1 cellular context compared by ENCODE assay signal in the genomic region with DNA sequence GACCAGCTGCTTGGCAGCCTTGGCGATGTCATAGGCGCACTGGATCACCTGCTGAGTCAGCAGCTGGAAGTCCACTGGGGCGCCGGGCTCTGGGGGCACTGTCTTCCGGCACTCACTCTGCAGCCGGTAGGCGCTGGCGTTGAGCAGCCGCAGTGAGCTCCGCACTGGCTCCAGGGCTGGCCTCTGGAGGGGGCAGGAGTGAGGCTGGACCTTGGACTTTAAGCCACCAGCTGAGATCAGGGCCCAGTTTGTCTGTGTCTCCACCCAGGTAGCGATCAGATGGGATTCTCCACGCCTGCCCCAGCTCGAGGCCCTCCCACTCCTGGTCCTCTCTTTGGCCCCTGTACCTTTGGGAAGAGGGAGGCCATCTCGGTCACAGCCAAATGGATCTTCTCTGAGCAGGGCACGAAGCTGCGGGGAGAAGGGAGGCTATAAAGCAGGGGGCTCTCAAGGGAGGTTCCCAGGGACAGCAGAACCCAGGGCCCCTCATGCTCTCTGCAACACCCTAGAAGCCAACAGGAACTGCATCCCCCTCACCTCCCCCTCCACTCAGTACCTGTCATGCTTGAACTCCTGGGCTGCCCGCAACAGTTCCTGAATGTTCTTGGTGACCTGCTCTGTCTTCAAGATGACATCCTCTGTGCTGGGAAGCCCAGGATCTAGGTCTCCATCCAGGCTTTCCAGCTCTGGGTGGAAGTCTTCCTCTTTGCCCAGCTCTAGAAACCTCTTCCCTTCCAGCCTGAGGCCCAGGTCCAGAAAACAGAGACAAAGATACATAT.
A peak's percentile ranks its signal among the peaks of the same experiment; 100 is the strongest.
TF ChIP-seq lines count a peak whose summit lies in the region.

No MANE protein-coding gene starts in this region.

TF ChIP-seq in HepG2, 621 proteins besides CTCF, POLR2A, EP300 and RAD21 (continued from another document and continues in another):
- TF ChIP-seq ZFAT (CRISPR knock-in tag; conservative IDR thresholded peaks at IDR 0.05) (no peak), GABPB1 (CRISPR knock-in tag; IDR thresholded peaks at IDR 0.05) (peak; percentile 83), SOX13 (IDR thresholded peaks at IDR 0.05) (no peak), SOX13 (CRISPR knock-in tag; conservative IDR thresholded peaks at IDR 0.05 in 1 of 2, IDR thresholded peaks at IDR 0.05 in 1 of 2) (peak in 1 of 2 experiments; percentile 52; a peak in 2 of 4 replicates), ZBTB38 (CRISPR knock-in tag; IDR thresholded peaks at IDR 0.05) (peak; percentile 79), ISL2 (CRISPR knock-in tag; IDR thresholded peaks at IDR 0.05) (peak; percentile 66; the same call in 1 of the 2 replicates), ZNF547 (CRISPR knock-in tag; IDR thresholded peaks at IDR 0.05) (no peak), KMT2A (CRISPR knock-in tag; IDR thresholded peaks at IDR 0.05) (peak; percentile 78), RXRA (CRISPR knock-in tag; IDR thresholded peaks at IDR 0.05) (peak; percentile 84), SP2 (CRISPR knock-in tag; IDR thresholded peaks at IDR 0.05) (no peak), HMG20B (CRISPR knock-in tag; conservative IDR thresholded peaks at IDR 0.05) (0 out of 2 replicates have a peak, but pooled peaks have one; percentile 50), NR2F6 (IDR thresholded peaks at IDR 0.05) (no peak), NR2F6 (CRISPR knock-in tag; IDR thresholded peaks at IDR 0.05) (peak; percentile 75), MXI1 (IDR thresholded peaks at IDR 0.05; ENCODE audit: borderline replicate concordance, low read depth, low read length) (peak; percentile 47; the same call in 1 of the 3 replicates), ZSCAN22 (CRISPR knock-in tag; IDR thresholded peaks at IDR 0.05) (no peak), ZSCAN21 (CRISPR knock-in tag; IDR thresholded peaks at IDR 0.05; ENCODE audit: borderline replicate concordance) (0 out of 2 replicates have a peak, but pooled peaks have one; percentile 50), ZNF792 (CRISPR knock-in tag; IDR thresholded peaks at IDR 0.05) (peak; percentile 69; the same call in 1 of the 2 replicates), XRCC5 (optimal IDR thresholded peaks at IDR 0.05; ENCODE audit: low read length) (peak; percentile 81), HMG20A (CRISPR knock-in tag; IDR thresholded peaks at IDR 0.05; ENCODE audit: borderline replicate concordance) (peak; percentile 53; the same call in 1 of the 2 replicates), ZFP62 (CRISPR knock-in tag; IDR thresholded peaks at IDR 0.05) (no peak), ZBTB7B (CRISPR knock-in tag; IDR thresholded peaks at IDR 0.05) (peak; percentile 68), FOXP1 (IDR thresholded peaks at IDR 0.05) (no peak), FOXP1 (CRISPR knock-in tag; IDR thresholded peaks at IDR 0.05) (peak; percentile 19; the same call in 1 of the 2 replicates), SKI (IDR thresholded peaks at IDR 0.05; ENCODE audit: partially characterized antibody) (peak; percentile 80), FOSL2 (CRISPR knock-in tag; IDR thresholded peaks at IDR 0.05) (peak; percentile 66), ZNF800 (CRISPR knock-in tag; IDR thresholded peaks at IDR 0.05) (no peak; the same call in 1 of the 2 replicates), TAF1 (CRISPR knock-in tag; IDR thresholded peaks at IDR 0.05) (peak; percentile 46; the same call in 1 of the 2 replicates), IKZF5 (CRISPR knock-in tag; IDR thresholded peaks at IDR 0.05) (peak; percentile 85), ZNF780A (CRISPR knock-in tag; IDR thresholded peaks at IDR 0.05) (no peak), ZNF33B (CRISPR knock-in tag; IDR thresholded peaks at IDR 0.05) (no peak), ZNF30 (CRISPR knock-in tag; IDR thresholded peaks at IDR 0.05) (no peak), PHF21A (CRISPR knock-in tag; IDR thresholded peaks at IDR 0.05) (peak; percentile 86), GABPA (IDR thresholded peaks at IDR 0.05; ENCODE audit: low read depth, low read length) (0 out of 2 replicates have a peak, but pooled peaks have one; percentile 20), GABPA (CRISPR knock-in tag; IDR thresholded peaks at IDR 0.05; ENCODE audit: low read depth) (peak; percentile 74), ZNF263 (CRISPR knock-in tag; IDR thresholded peaks at IDR 0.05) (peak; percentile 40; the same call in 1 of the 2 replicates), ELF1 (CRISPR knock-in tag; IDR thresholded peaks at IDR 0.05) (peak; percentile 74), MAFK (conservative IDR thresholded peaks at IDR 0.05 in 1 of 2, IDR thresholded peaks at IDR 0.05 in 1 of 2; ENCODE audit: low read length in 2 of 2) (peak; percentile 99 to 100), TOE1 (CRISPR knock-in tag; IDR thresholded peaks at IDR 0.05) (no peak), SALL2 (CRISPR knock-in tag; IDR thresholded peaks at IDR 0.05) (0 out of 2 replicates have a peak, but pooled peaks have one; percentile 13), ZNF367 (CRISPR knock-in tag; IDR thresholded peaks at IDR 0.05; ENCODE audit: borderline replicate concordance) (no peak), SPEN (CRISPR knock-in tag; IDR thresholded peaks at IDR 0.05; ENCODE audit: low read depth) (peak; percentile 89), TIGD3 (CRISPR knock-in tag; IDR thresholded peaks at IDR 0.05; ENCODE audit: borderline replicate concordance) (no peak)
- TF ChIP-seq, protein P1, sequence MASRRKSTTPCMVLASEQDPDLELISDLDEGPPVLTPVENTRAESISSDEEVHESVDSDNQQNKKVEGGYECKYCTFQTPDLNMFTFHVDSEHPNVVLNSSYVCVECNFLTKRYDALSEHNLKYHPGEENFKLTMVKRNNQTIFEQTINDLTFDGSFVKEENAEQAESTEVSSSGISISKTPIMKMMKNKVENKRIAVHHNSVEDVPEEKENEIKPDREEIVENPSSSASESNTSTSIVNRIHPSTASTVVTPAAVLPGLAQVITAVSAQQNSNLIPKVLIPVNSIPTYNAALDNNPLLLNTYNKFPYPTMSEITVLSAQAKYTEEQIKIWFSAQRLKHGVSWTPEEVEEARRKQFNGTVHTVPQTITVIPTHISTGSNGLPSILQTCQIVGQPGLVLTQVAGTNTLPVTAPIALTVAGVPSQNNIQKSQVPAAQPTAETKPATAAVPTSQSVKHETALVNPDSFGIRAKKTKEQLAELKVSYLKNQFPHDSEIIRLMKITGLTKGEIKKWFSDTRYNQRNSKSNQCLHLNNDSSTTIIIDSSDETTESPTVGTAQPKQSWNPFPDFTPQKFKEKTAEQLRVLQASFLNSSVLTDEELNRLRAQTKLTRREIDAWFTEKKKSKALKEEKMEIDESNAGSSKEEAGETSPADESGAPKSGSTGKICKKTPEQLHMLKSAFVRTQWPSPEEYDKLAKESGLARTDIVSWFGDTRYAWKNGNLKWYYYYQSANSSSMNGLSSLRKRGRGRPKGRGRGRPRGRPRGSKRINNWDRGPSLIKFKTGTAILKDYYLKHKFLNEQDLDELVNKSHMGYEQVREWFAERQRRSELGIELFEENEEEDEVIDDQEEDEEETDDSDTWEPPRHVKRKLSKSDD (CRISPR knock-in tag; IDR thresholded peaks at IDR 0.05; ENCODE audit: low read depth): no peak; the same call in 1 of the 2 replicates
- TF ChIP-seq, protein P2, sequence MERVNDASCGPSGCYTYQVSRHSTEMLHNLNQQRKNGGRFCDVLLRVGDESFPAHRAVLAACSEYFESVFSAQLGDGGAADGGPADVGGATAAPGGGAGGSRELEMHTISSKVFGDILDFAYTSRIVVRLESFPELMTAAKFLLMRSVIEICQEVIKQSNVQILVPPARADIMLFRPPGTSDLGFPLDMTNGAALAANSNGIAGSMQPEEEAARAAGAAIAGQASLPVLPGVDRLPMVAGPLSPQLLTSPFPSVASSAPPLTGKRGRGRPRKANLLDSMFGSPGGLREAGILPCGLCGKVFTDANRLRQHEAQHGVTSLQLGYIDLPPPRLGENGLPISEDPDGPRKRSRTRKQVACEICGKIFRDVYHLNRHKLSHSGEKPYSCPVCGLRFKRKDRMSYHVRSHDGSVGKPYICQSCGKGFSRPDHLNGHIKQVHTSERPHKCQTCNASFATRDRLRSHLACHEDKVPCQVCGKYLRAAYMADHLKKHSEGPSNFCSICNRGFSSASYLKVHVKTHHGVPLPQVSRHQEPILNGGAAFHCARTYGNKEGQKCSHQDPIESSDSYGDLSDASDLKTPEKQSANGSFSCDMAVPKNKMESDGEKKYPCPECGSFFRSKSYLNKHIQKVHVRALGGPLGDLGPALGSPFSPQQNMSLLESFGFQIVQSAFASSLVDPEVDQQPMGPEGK (CRISPR knock-in tag; IDR thresholded peaks at IDR 0.05): peak; percentile 79
- TF ChIP-seq, protein P3, sequence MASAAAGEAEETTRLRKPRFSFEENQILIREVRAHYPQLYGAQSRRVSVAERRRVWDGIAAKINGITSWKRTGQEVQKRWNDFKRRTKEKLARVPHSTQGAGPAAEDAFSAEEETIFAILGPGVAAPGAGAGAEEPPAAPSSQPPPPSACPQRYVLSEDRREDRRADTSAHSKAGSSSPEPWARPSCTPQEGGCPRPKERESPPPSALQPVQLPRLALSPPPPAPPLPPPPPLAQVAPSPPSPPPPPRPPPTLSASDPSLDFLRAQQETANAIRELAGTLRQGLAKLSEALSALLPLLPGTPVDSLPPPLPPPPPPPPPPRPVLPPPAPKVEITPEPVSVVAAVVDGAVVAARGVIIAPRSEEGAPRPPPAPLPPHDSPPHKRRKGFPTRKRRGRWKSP (CRISPR knock-in tag; IDR thresholded peaks at IDR 0.05): peak; percentile 81; the same call in 1 of the 2 replicates
- TF ChIP-seq, protein P4, sequence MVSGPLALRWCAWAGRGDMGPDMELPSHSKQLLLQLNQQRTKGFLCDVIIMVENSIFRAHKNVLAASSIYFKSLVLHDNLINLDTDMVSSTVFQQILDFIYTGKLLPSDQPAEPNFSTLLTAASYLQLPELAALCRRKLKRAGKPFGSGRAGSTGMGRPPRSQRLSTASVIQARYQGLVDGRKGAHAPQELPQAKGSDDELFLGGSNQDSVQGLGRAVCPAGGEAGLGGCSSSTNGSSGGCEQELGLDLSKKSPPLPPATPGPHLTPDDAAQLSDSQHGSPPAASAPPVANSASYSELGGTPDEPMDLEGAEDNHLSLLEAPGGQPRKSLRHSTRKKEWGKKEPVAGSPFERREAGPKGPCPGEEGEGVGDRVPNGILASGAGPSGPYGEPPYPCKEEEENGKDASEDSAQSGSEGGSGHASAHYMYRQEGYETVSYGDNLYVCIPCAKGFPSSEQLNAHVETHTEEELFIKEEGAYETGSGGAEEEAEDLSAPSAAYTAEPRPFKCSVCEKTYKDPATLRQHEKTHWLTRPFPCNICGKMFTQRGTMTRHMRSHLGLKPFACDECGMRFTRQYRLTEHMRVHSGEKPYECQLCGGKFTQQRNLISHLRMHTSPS (CRISPR knock-in tag; IDR thresholded peaks at IDR 0.05; ENCODE audit: low read depth): peak; percentile 74
- TF ChIP-seq, protein P5, sequence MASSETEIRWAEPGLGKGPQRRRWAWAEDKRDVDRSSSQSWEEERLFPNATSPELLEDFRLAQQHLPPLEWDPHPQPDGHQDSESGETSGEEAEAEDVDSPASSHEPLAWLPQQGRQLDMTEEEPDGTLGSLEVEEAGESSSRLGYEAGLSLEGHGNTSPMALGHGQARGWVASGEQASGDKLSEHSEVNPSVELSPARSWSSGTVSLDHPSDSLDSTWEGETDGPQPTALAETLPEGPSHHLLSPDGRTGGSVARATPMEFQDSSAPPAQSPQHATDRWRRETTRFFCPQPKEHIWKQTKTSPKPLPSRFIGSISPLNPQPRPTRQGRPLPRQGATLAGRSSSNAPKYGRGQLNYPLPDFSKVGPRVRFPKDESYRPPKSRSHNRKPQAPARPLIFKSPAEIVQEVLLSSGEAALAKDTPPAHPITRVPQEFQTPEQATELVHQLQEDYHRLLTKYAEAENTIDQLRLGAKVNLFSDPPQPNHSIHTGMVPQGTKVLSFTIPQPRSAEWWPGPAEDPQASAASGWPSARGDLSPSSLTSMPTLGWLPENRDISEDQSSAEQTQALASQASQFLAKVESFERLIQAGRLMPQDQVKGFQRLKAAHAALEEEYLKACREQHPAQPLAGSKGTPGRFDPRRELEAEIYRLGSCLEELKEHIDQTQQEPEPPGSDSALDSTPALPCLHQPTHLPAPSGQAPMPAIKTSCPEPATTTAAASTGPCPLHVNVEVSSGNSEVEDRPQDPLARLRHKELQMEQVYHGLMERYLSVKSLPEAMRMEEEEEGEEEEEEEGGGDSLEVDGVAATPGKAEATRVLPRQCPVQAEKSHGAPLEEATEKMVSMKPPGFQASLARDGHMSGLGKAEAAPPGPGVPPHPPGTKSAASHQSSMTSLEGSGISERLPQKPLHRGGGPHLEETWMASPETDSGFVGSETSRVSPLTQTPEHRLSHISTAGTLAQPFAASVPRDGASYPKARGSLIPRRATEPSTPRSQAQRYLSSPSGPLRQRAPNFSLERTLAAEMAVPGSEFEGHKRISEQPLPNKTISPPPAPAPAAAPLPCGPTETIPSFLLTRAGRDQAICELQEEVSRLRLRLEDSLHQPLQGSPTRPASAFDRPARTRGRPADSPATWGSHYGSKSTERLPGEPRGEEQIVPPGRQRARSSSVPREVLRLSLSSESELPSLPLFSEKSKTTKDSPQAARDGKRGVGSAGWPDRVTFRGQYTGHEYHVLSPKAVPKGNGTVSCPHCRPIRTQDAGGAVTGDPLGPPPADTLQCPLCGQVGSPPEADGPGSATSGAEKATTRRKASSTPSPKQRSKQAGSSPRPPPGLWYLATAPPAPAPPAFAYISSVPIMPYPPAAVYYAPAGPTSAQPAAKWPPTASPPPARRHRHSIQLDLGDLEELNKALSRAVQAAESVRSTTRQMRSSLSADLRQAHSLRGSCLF (CRISPR knock-in tag; IDR thresholded peaks at IDR 0.05; ENCODE audit: borderline replicate concordance): no peak
